In genomic region chr1:214551436-214552173, GRCh38 we compare ENCODE assay signal across 1 cellular context.
A peak's percentile ranks its signal among the peaks of the same experiment; 100 is the strongest.
TF ChIP-seq lines count a peak whose summit lies in the region.

TSS of gene PTPN14 (minus strand) at chr1:214551602. CDS start at chr1:214464803, 86,799 bp downstream.

TF ChIP-seq in SK-N-SH, 30 proteins besides CTCF, POLR2A, EP300 and RAD21 (continued from another document):
- TF ChIP-seq REST (IDR thresholded peaks at IDR 0.05; ENCODE audit: low read depth, low read length) (no peak), TEAD4 (IDR thresholded peaks at IDR 0.05; ENCODE audit: borderline replicate concordance, insufficient read depth) (peak; percentile 99), MXI1 (IDR thresholded peaks at IDR 0.05; ENCODE audit: low read depth, low read length) (no peak)
- TF ChIP-seq, protein P1, sequence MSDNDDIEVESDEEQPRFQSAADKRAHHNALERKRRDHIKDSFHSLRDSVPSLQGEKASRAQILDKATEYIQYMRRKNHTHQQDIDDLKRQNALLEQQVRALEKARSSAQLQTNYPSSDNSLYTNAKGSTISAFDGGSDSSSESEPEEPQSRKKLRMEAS (IDR thresholded peaks at IDR 0.05; ENCODE audit: low read depth): peak; percentile 58; the same call in 1 of the 2 replicates
